1 cellular context compared by ENCODE assay signal in the genomic region with DNA sequence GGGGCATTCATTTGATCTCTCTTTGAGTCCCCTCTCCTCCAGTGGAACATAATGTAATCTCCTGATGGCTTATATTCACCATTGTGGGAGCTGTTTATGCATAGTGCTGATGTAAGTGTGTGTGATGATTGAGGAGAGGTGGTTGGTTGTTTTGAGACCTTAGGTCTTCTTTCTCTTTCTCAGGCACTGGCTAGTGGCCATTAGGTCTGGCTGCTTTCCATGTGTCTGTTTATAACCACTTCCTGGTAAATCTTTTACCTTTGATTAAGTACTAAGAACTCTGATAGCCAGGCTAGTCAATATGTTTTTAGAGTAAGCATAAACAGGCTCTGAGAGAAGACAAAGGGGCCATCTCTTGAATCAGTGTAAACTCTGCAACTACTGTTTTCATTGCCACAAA.
TF ChIP-seq lines count a peak whose summit lies in the region.

No MANE protein-coding gene starts in this region.

TF ChIP-seq in WTC11, 78 proteins besides CTCF, POLR2A, EP300 and RAD21 (continued from another document):
- no peak for TF ChIP-seq NR2C2 (CRISPR knock-in tag; IDR thresholded peaks at IDR 0.05)
- TF ChIP-seq, protein P1, sequence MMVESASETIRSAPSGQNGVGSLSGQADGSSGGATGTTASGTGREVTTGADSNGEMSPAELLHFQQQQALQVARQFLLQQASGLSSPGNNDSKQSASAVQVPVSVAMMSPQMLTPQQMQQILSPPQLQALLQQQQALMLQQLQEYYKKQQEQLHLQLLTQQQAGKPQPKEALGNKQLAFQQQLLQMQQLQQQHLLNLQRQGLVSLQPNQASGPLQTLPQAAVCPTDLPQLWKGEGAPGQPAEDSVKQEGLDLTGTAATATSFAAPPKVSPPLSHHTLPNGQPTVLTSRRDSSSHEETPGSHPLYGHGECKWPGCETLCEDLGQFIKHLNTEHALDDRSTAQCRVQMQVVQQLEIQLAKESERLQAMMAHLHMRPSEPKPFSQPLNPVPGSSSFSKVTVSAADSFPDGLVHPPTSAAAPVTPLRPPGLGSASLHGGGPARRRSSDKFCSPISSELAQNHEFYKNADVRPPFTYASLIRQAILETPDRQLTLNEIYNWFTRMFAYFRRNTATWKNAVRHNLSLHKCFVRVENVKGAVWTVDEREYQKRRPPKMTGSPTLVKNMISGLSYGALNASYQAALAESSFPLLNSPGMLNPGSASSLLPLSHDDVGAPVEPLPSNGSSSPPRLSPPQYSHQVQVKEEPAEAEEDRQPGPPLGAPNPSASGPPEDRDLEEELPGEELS (CRISPR knock-in tag; IDR thresholded peaks at IDR 0.05): no peak
- TF ChIP-seq, protein P2, sequence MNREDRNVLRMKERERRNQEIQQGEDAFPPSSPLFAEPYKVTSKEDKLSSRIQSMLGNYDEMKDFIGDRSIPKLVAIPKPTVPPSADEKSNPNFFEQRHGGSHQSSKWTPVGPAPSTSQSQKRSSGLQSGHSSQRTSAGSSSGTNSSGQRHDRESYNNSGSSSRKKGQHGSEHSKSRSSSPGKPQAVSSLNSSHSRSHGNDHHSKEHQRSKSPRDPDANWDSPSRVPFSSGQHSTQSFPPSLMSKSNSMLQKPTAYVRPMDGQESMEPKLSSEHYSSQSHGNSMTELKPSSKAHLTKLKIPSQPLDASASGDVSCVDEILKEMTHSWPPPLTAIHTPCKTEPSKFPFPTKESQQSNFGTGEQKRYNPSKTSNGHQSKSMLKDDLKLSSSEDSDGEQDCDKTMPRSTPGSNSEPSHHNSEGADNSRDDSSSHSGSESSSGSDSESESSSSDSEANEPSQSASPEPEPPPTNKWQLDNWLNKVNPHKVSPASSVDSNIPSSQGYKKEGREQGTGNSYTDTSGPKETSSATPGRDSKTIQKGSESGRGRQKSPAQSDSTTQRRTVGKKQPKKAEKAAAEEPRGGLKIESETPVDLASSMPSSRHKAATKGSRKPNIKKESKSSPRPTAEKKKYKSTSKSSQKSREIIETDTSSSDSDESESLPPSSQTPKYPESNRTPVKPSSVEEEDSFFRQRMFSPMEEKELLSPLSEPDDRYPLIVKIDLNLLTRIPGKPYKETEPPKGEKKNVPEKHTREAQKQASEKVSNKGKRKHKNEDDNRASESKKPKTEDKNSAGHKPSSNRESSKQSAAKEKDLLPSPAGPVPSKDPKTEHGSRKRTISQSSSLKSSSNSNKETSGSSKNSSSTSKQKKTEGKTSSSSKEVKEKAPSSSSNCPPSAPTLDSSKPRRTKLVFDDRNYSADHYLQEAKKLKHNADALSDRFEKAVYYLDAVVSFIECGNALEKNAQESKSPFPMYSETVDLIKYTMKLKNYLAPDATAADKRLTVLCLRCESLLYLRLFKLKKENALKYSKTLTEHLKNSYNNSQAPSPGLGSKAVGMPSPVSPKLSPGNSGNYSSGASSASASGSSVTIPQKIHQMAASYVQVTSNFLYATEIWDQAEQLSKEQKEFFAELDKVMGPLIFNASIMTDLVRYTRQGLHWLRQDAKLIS (CRISPR knock-in tag; IDR thresholded peaks at IDR 0.05; ENCODE audit: borderline replicate concordance): no peak
